Comparison of ENCODE assay signal across 17 cellular contexts in the genomic region with DNA sequence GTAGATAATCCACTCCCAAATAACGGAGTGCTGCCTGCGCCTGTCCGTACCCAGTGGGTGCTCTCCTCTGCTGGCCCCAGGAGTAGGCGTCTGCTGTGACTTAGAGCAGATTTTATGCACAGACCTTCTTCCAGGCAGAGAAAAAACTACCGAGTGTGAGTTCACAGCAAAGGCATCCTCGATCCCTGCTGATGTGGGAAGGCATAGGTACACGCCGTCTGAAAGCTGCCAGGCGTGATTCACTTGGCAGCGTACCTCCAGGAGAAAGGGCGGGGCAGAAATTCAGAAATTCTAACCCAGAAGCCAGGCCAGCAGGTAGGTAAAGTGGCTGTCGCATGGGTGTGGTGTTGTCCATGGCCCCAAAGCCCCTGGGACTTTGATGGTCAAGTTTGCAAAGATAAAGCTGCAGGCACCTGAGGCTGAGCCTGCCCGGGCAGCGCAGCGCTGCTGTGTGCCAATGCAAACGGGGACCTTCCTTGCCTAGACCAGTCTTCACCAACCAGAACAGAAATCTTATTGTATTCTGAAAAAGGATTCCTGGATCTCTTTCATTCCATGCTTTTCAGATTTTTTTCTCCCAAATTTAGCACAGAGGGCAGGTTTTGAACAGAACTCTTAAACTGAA. TPM values are rescaled to one million over a fixed set of nuclear protein-coding genes. Genes with fewer than 3 reads are reported as not detected.
A peak's percentile ranks its signal among the peaks of the same experiment; 100 is the strongest.
DNase-seq lines count a peak whose midpoint lies in the region; ATAC-seq and TF ChIP-seq lines count a peak whose summit lies in the region.
"Had no signal": no experiment of that assay in that cellular context is flagged by ENCODE, and none has a peak within 500 bp of the region (broad histone marks: within the 10 kb centered on the region; RNA-seq: fewer than 3 reads in every experiment).

No MANE protein-coding gene starts in this region.

- no peak for TF ChIP-seq RAD21 in Ishikawa (IDR thresholded peaks at IDR 0.05; ENCODE audit: low read depth)

- H3K4me3 ChIP-seq in breast epithelium (no peak overlapping the region), lower lobe of right lung (no peak overlapping the region), suprapubic skin (no peak overlapping the region)
- H3K4me3 ChIP-seq: MG63 had no signal

- TF ChIP-seq CTCF in breast epithelium (IDR thresholded peaks at IDR 0.05) (no peak), lower lobe of right lung (IDR thresholded peaks at IDR 0.05) (no peak), suprapubic skin (IDR thresholded peaks at IDR 0.05) (no peak)

- TF ChIP-seq POLR2A in breast epithelium (IDR thresholded peaks at IDR 0.05), result no peak
- no peak for TF ChIP-seq POLR2A in suprapubic skin (IDR thresholded peaks at IDR 0.05)

- H3K27ac ChIP-seq in breast epithelium (peak overlapping the region; percentile 86 to 95), lower lobe of right lung (peak overlapping the region; percentile 14), suprapubic skin (peak overlapping the region; percentile 35)

- DNase-seq in breast epithelium (ENCODE audit: low spot score in 2 of 2) (peak in 1 of 2 donors; percentile 91), lower lobe of right lung (no peak), suprapubic skin (ENCODE audit: low spot score in 2 of 2) (no peak)
- no peak for DNase-seq in activated naive CD4-positive, alpha-beta T cell treated with anti-CD3 and anti-CD28 coated beads, Interleukin-2, amount 50 U/mL, for 16 hours
- DNase-seq: activated CD4-positive, alpha-beta memory T cell treated with anti-CD3 and anti-CD28 coated beads, Interleukin-2, amount 10 ng/mL, durations not matched to agents 7 days and 5 days; activated T-cell treated with anti-CD3 and anti-CD28 coated beads, Interleukin-2, amount 50 U/mL, for 24 hours; CD4-positive, alpha-beta memory T cell; DMS79 treated with DMSO at 0.1 percent for 48 hours; effector CD4-positive, alpha-beta T cell; MG63; NCI-H1694 treated with DMSO at 0.1 percent for 48 hours; NK-92 treated with Interleukin-12 subunit alpha and Interleukin-12 subunit beta, amount 100 ng/mL, for 24 hours had no signal

- WGBS in suprapubic skin, result 65% methylated on average over 16 of the region's 16 CpGs

- intact Hi-C loops in breast epithelium (cut with DNase I; ENCODE audit: low total_unique reads), result no loop called here
- intact Hi-C loops in lower lobe of right lung (cut with DNase I), result no loop called here

- H3K9me3 ChIP-seq in breast epithelium, result no peaks in the 10 kb centered on the region
- no peaks in the 10 kb centered on the region for H3K9me3 ChIP-seq in lower lobe of right lung
- H3K9me3 ChIP-seq in suprapubic skin, result no peaks in the 10 kb centered on the region
- H3K9me3 ChIP-seq: MG63 had no signal

- no peaks in the 10 kb centered on the region for H3K27me3 ChIP-seq in breast epithelium
- H3K27me3 ChIP-seq in lower lobe of right lung (ENCODE audit: low read depth), result no peaks in the 10 kb centered on the region
- H3K27me3 ChIP-seq in suprapubic skin, result no peaks in the 10 kb centered on the region
- H3K27me3 ChIP-seq: MG63 had no signal

- peak; percentile 7 to 55 for ATAC-seq in lower lobe of right lung
- no peak for ATAC-seq in GM21447 (IDR thresholded peaks at IDR 0.05; ENCODE audit: unreplicated experiment)
- no peak for ATAC-seq in HG02623 (IDR thresholded peaks at IDR 0.05; ENCODE audit: unreplicated experiment)
- ATAC-seq in GM21528 (IDR thresholded peaks at IDR 0.05; ENCODE audit: low FRiP score, unreplicated experiment), result no peak
- ATAC-seq: activated naive CD4-positive, alpha-beta T cell treated with anti-CD3 and anti-CD28 coated beads, Interleukin-2, amount 50 U/mL, for 72 hours had no signal

- no peaks in the 10 kb centered on the region for H3K36me3 ChIP-seq in breast epithelium
- H3K36me3 ChIP-seq in lower lobe of right lung, result no peaks in the 10 kb centered on the region
- no peaks in the 10 kb centered on the region for H3K36me3 ChIP-seq in suprapubic skin
- H3K36me3 ChIP-seq: MG63 had no signal

- peak; percentile 73; the same call in 1 of the 2 replicates for TF ChIP-seq EP300 in Ishikawa (IDR thresholded peaks at IDR 0.05; ENCODE audit: borderline replicate concordance)
- TF ChIP-seq EP300 in suprapubic skin (IDR thresholded peaks at IDR 0.05), result peak; percentile 80

- H3K4me1 ChIP-seq in breast epithelium (peaks cover 0 to 8% of the 10 kb centered on the region in 2 donors), lower lobe of right lung (peaks cover 61% of the 10 kb centered on the region), suprapubic skin (peaks cover 62% of the 10 kb centered on the region)

TF ChIP-seq in Ishikawa, 13 proteins besides CTCF, POLR2A, EP300 and RAD21:
- TF ChIP-seq, protein P1, sequence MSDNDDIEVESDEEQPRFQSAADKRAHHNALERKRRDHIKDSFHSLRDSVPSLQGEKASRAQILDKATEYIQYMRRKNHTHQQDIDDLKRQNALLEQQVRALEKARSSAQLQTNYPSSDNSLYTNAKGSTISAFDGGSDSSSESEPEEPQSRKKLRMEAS (IDR thresholded peaks at IDR 0.05), result peak; percentile 55; the same call in 1 of the 2 replicates
- no peak for TF ChIP-seq EGR1 (IDR thresholded peaks at IDR 0.05)
- TF ChIP-seq TCF12 (IDR thresholded peaks at IDR 0.05; ENCODE audit: low read depth), result 0 out of 2 replicates have a peak, but pooled peaks have one; percentile 30
- peak; percentile 70 for TF ChIP-seq TEAD4 (IDR thresholded peaks at IDR 0.05)
- TF ChIP-seq, protein P2, sequence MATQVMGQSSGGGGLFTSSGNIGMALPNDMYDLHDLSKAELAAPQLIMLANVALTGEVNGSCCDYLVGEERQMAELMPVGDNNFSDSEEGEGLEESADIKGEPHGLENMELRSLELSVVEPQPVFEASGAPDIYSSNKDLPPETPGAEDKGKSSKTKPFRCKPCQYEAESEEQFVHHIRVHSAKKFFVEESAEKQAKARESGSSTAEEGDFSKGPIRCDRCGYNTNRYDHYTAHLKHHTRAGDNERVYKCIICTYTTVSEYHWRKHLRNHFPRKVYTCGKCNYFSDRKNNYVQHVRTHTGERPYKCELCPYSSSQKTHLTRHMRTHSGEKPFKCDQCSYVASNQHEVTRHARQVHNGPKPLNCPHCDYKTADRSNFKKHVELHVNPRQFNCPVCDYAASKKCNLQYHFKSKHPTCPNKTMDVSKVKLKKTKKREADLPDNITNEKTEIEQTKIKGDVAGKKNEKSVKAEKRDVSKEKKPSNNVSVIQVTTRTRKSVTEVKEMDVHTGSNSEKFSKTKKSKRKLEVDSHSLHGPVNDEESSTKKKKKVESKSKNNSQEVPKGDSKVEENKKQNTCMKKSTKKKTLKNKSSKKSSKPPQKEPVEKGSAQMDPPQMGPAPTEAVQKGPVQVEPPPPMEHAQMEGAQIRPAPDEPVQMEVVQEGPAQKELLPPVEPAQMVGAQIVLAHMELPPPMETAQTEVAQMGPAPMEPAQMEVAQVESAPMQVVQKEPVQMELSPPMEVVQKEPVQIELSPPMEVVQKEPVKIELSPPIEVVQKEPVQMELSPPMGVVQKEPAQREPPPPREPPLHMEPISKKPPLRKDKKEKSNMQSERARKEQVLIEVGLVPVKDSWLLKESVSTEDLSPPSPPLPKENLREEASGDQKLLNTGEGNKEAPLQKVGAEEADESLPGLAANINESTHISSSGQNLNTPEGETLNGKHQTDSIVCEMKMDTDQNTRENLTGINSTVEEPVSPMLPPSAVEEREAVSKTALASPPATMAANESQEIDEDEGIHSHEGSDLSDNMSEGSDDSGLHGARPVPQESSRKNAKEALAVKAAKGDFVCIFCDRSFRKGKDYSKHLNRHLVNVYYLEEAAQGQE (IDR thresholded peaks at IDR 0.05; ENCODE audit: low read depth), result no peak
- TF ChIP-seq CREB1 (IDR thresholded peaks at IDR 0.05; ENCODE audit: low read depth), result no peak
- TF ChIP-seq NFIC (IDR thresholded peaks at IDR 0.05), result peak; percentile 79

RNA-seq across cellular contexts. Expression of a gene that starts 36.3 kb away (rescaled TPM):
- total RNA-seq in breast epithelium, result 100 to 1,000 TPM; 107 to 841 (median 307) TPM
- total RNA-seq in lower lobe of right lung, result 185 TPM
- total RNA-seq in suprapubic skin, result 10 to 100 TPM; 43.0 to 72.7 (median 53.5) TPM
- total RNA-seq: activated CD4-positive, alpha-beta memory T cell treated with anti-CD3 and anti-CD28 coated beads, Interleukin-2, amount 10 ng/mL, durations not matched to agents 7 days and 5 days; CD4-positive, alpha-beta memory T cell had no signal

RNA-seq across cellular contexts. Expression of a gene that starts 36.4 kb away (rescaled TPM):
- total RNA-seq in breast epithelium (1,000 to 10,000 TPM in 1 of 3 donors, 100 to 1,000 TPM in 2; 118 to 1,008 (median 370) TPM), lower lobe of right lung (161 TPM), suprapubic skin (10 to 100 TPM; 36.7 to 60.8 (median 43.6) TPM)
- total RNA-seq: activated CD4-positive, alpha-beta memory T cell treated with anti-CD3 and anti-CD28 coated beads, Interleukin-2, amount 10 ng/mL, durations not matched to agents 7 days and 5 days; CD4-positive, alpha-beta memory T cell had no signal

Comparison
In these comparisons a context has a peak if more than half of its experiments do, and no peak if none do; other contexts are left out.
1. H3K27ac ChIP-seq: peak in every context shown above with its lines; median percentile 90 in breast epithelium; 35 in suprapubic skin; 14 in lower lobe of right lung.
2. ATAC-seq: peak in lower lobe of right lung (2 of 2); none in GM21447 (single experiment), HG02623 (single experiment) and GM21528 (single experiment).